13 cellular contexts compared by ENCODE assay signal in genomic region chr18:23243178-23243577, GRCh38.
DNase-seq lines count a peak whose midpoint lies in the region; ATAC-seq and TF ChIP-seq lines count a peak whose summit lies in the region.
"Had no signal": no experiment of that assay in that cellular context is flagged by ENCODE, and none has a peak within 500 bp of the region (broad histone marks: within the 10 kb centered on the region; RNA-seq: fewer than 3 reads in every experiment).

No MANE protein-coding gene starts in this region.

- peaks cover 0 to under 1% of the 10 kb centered on the region in 2 donors for H3K36me3 Mint-ChIP-seq in activated T-cell treated with anti-CD3 and anti-CD28 coated beads, Interleukin-2, amount 50 U/mL, for 72 hours (ENCODE audit: insufficient read depth in 2 of 2)
- H3K36me3 Mint-ChIP-seq: activated naive CD4-positive, alpha-beta T cell treated with anti-CD3 and anti-CD28 coated beads, Interleukin-2, amount 10 ng/mL, durations not matched to agents 7 days and 5 days; CD4-positive, CD25-positive, alpha-beta regulatory T cell; natural killer cell treated with Interleukin-12 subunit alpha and Interleukin-12 subunit beta and Interleukin-15 and Interleukin-18, amount 100 ng/mL, for 72 hours had no signal

- in situ Hi-C loops in HAP-1 (cut with MboI; ENCODE audit: low sequenced_read_pairs) (no loop called here), transverse colon (cut with MboI; ENCODE audit: low pct_ligation_motif_present in 1 of 4, low pct_unique_long_range_greater_than_20kb in 1 of 4, low sequenced_read_pairs in 3 of 4) (no loop called here)

- H3K27ac Mint-ChIP-seq in activated T-cell treated with anti-CD3 and anti-CD28 coated beads, Interleukin-2, amount 50 U/mL, for 72 hours, result no peak overlapping the region
- H3K27ac Mint-ChIP-seq: activated naive CD4-positive, alpha-beta T cell treated with anti-CD3 and anti-CD28 coated beads, Interleukin-2, amount 10 ng/mL, durations not matched to agents 7 days and 5 days; natural killer cell treated with Interleukin-12 subunit alpha and Interleukin-12 subunit beta and Interleukin-15 and Interleukin-18, amount 100 ng/mL, for 72 hours had no signal

- TF ChIP-seq EP300 in transverse colon (IDR thresholded peaks at IDR 0.05; ENCODE audit: low read depth), result no peak

- H3F3A ChIP-seq in smooth muscle cell (ENCODE audit: low read depth), result peaks cover under 1% of the 10 kb centered on the region

- no peaks in the 10 kb centered on the region for H3K27me3 ChIP-seq in HAP-1 (ENCODE audit: low read depth)
- H3K27me3 ChIP-seq in transverse colon, result no peaks in the 10 kb centered on the region
- no peaks in the 10 kb centered on the region for H3K27me3 ChIP-seq in smooth muscle cell (ENCODE audit: low read depth)

- ATAC-seq in activated T-cell treated with anti-CD3 and anti-CD28 coated beads, Interleukin-2, amount 50 U/mL, for 72 hours (replicated peaks in 1 of 2), result no peak
- ATAC-seq: natural killer cell treated with Interleukin-12 subunit alpha and Interleukin-12 subunit beta and Interleukin-15 and Interleukin-18, amount 100 ng/mL, for 72 hours had no signal

- intact Hi-C loops in transverse colon (cut with DNase I; ENCODE audit: low total_unique reads), result no loop called here

- no peaks in the 10 kb centered on the region for H4K20me1 ChIP-seq in smooth muscle cell (ENCODE audit: low read depth)

- DNase-seq in DMS79 treated with DMSO at 0.1 percent for 48 hours (lab: John Stamatoyannopoulos, UW) (peak; percentile 71), HAP-1 (ENCODE audit: low spot score in 2 of 2) (peak; percentile 14 to 46), NOMO-1 treated with DMSO at 0.1 percent for 48 hours (lab: John Stamatoyannopoulos, UW; ENCODE audit: unreplicated experiment) (peak; percentile 67), iPS-NIHi11 (ENCODE audit: low spot score) (peak; percentile 49), SKM-1 (lab: John Stamatoyannopoulos, UW; ENCODE audit: unreplicated experiment) (no peak), transverse colon (no peak), smooth muscle cell (lab: John Stamatoyannopoulos, UW; ENCODE audit: unreplicated experiment) (no peak)
- DNase-seq in activated T-cell treated with anti-CD3 and anti-CD28 coated beads, Interleukin-2, amount 50 U/mL, for 72 hours, result no peak
- DNase-seq: activated naive CD4-positive, alpha-beta T cell treated with anti-CD3 and anti-CD28 coated beads, Interleukin-2, amount 10 ng/mL, durations not matched to agents 7 days and 5 days; CD4-positive, CD25-positive, alpha-beta regulatory T cell; NCI-H1048; T-helper 9 cell had no signal

- no peak overlapping the region for H3K27ac ChIP-seq in transverse colon
- no peak overlapping the region for H3K27ac ChIP-seq in smooth muscle cell (ENCODE audit: low read depth)

- TF ChIP-seq CTCF in transverse colon (IDR thresholded peaks at IDR 0.05), result no peak
- no peak for TF ChIP-seq CTCF in smooth muscle cell (IDR thresholded peaks at IDR 0.05; ENCODE audit: borderline replicate concordance, insufficient read depth, poor library complexity, severe bottlenecking)

- 78% methylated on average over 3 of the region's 3 CpGs; no CpG with 5 or more reads in 1 of the 2 donors for WGBS in transverse colon (ENCODE audit: low coverage in 1 of 2), 2 donors
- WGBS in smooth muscle cell (ENCODE audit: low lambda C conversion rate), result 84% methylated on average over 3 of the region's 3 CpGs

- no peaks in the 10 kb centered on the region for H3K36me3 ChIP-seq in HAP-1 (replicated peaks)
- H3K36me3 ChIP-seq in transverse colon, result no peaks in the 10 kb centered on the region
- no peaks in the 10 kb centered on the region for H3K36me3 ChIP-seq in smooth muscle cell (ENCODE audit: low read depth)

- H2AFZ ChIP-seq in smooth muscle cell (ENCODE audit: low read depth), result no peak overlapping the region

- H3K9me3 ChIP-seq in HAP-1 (no peaks in the 10 kb centered on the region), transverse colon (no peaks in the 10 kb centered on the region), smooth muscle cell (replicated peaks; ENCODE audit: low read depth) (no peaks in the 10 kb centered on the region)

- TF ChIP-seq POLR2A in transverse colon (IDR thresholded peaks at IDR 0.05), result no peak

- H3K27me3 Mint-ChIP-seq in activated T-cell treated with anti-CD3 and anti-CD28 coated beads, Interleukin-2, amount 50 U/mL, for 72 hours (ENCODE audit: low read depth), result no peaks in the 10 kb centered on the region
- H3K27me3 Mint-ChIP-seq: activated naive CD4-positive, alpha-beta T cell treated with anti-CD3 and anti-CD28 coated beads, Interleukin-2, amount 10 ng/mL, durations not matched to agents 7 days and 5 days; CD4-positive, CD25-positive, alpha-beta regulatory T cell had no signal

- no peaks in the 10 kb centered on the region for H3K79me2 ChIP-seq in smooth muscle cell (ENCODE audit: low read depth)

- no peaks in the 10 kb centered on the region for H3K9me3 Mint-ChIP-seq in activated T-cell treated with anti-CD3 and anti-CD28 coated beads, Interleukin-2, amount 50 U/mL, for 72 hours
- H3K9me3 Mint-ChIP-seq: activated naive CD4-positive, alpha-beta T cell treated with anti-CD3 and anti-CD28 coated beads, Interleukin-2, amount 10 ng/mL, durations not matched to agents 7 days and 5 days; CD4-positive, CD25-positive, alpha-beta regulatory T cell; natural killer cell treated with Interleukin-12 subunit alpha and Interleukin-12 subunit beta and Interleukin-15 and Interleukin-18, amount 100 ng/mL, for 72 hours had no signal

- H3K4me1 Mint-ChIP-seq in activated T-cell treated with anti-CD3 and anti-CD28 coated beads, Interleukin-2, amount 50 U/mL, for 72 hours (ENCODE audit: low read depth), result peaks cover 17% of the 10 kb centered on the region

- H3K4me3 ChIP-seq in HAP-1, result no peak overlapping the region
- no peak overlapping the region for H3K4me3 ChIP-seq in transverse colon
- no peak overlapping the region for H3K4me3 ChIP-seq in smooth muscle cell

- H3K4me3 Mint-ChIP-seq in activated T-cell treated with anti-CD3 and anti-CD28 coated beads, Interleukin-2, amount 50 U/mL, for 72 hours, result no peak overlapping the region
- H3K4me3 Mint-ChIP-seq: activated naive CD4-positive, alpha-beta T cell treated with anti-CD3 and anti-CD28 coated beads, Interleukin-2, amount 10 ng/mL, durations not matched to agents 7 days and 5 days; CD4-positive, CD25-positive, alpha-beta regulatory T cell; natural killer cell treated with Interleukin-12 subunit alpha and Interleukin-12 subunit beta and Interleukin-15 and Interleukin-18, amount 100 ng/mL, for 72 hours had no signal

- H3K4me1 ChIP-seq in HAP-1 (no peaks in the 10 kb centered on the region), transverse colon (peaks cover 3 to 8% (median 4%) of the 10 kb centered on the region in 4 donors), smooth muscle cell (ENCODE audit: low read depth) (peaks cover 1% of the 10 kb centered on the region)

- H3K4me2 ChIP-seq in smooth muscle cell, result no peak overlapping the region

- no peak overlapping the region for H3K9ac ChIP-seq in smooth muscle cell (ENCODE audit: low read depth)

Comparison
In these comparisons a context has a peak if more than half of its experiments do, and no peak if none do; other contexts are left out.
1. DNase-seq: peak in DMS79 treated with DMSO at 0.1 percent for 48 hours (single experiment), HAP-1 (2 of 2), NOMO-1 treated with DMSO at 0.1 percent for 48 hours (single experiment) and iPS-NIHi11 (single experiment); none in SKM-1 (single experiment), activated T-cell treated with anti-CD3 and anti-CD28 coated beads, Interleukin-2, amount 50 U/mL, for 72 hours (0 of 2), transverse colon (single experiment) and smooth muscle cell (single experiment).